8 cellular contexts compared by ENCODE assay signal in the genomic region with DNA sequence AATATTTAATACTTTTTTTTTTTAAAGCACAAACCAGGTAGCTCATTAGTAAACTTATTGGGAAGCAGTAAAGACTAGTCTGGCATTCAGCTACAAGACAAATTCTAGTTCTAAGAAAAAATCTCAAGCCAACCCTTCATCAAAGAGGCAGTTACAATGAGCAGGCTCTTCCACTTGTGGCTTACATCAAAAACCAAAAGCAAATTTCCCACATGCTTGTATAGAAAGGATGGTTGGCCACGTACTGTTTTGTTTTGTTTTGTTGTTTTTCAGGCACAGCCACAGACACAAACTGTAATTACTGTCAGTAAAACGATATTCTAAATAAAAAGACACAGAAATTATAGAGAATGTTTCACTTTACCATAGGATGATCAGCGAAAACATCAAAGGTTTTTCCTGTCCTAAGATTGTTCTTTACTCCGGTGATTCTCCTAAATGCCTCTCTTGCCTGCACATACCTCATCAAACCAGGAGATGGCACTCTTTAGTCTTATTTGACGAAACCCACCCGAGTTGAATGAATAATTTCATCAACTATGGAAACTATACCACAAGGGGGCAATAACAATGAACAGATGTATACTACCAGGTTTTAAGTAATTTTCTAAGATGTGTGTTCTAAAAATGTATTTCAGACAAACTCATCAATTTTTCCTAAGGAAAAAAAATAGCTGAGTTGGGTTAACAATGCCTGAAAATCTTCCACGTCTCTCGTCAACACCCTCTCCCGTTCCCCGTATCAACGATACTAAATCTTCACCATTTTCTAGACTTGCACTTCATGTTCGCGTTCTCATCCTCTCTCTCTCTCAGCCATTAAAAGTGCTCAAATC. TPM values are rescaled to one million over a fixed set of nuclear protein-coding genes. Genes with fewer than 3 reads are reported as not detected.
DNase-seq lines count a peak whose midpoint lies in the region; ATAC-seq and TF ChIP-seq lines count a peak whose summit lies in the region.

No MANE protein-coding gene starts in this region.

- DNase-seq in AG08395 (ENCODE audit: low spot score) (peak; percentile 79), HK-2 (ENCODE audit: unreplicated experiment) (peak; percentile 43), NCI-H69 (lab: John Stamatoyannopoulos, UW) (peak; percentile 76), epithelial cell of prostate (ENCODE audit: low read depth, low spot score) (peak; percentile 16), myocyte (ENCODE audit: low read depth) (peak; percentile 85), tibial nerve (ENCODE audit: low spot score in 2 of 2) (peak in 1 of 2 donors; percentile 92)
- peak; percentile 68 for DNase-seq in activated CD8-positive, alpha-beta T cell treated with anti-CD3 and anti-CD28 coated beads for 36 hours

- intact Hi-C loops in activated CD8-positive, alpha-beta T cell treated with anti-CD3 and anti-CD28 coated beads for 36 hours (cut with micrococcal nuclease), result loop anchor here (1.0 to 2.0 kb wide), 2 partner anchors 102 to 136 kb away; partner anchors contain the start of gene DIPK1A

- peaks cover 9% of the 10 kb centered on the region for H3K36me3 Mint-ChIP-seq in activated CD8-positive, alpha-beta T cell treated with anti-CD3 and anti-CD28 coated beads for 36 hours (ENCODE audit: low read depth)

- TF ChIP-seq EP300 in tibial nerve (IDR thresholded peaks at IDR 0.05), result no peak

- CTCF ChIA-PET in activated CD8-positive, alpha-beta T cell treated with anti-CD3 and anti-CD28 coated beads for 36 hours (lab: Charles Lee), result interaction anchor here (0.6 to 9.2 kb wide), 75 partner anchors 9 to 243 kb away, joined by 3 to 193 read pairs (median 5); partner anchors contain the start of genes DIPK1A, MTF2 and RPL5

- no peaks in the 10 kb centered on the region for H3K36me3 ChIP-seq in tibial nerve

- TF ChIP-seq POLR2A in tibial nerve (IDR thresholded peaks at IDR 0.05), result no peak

- peaks cover 0 to 2% (median 0%) of the 10 kb centered on the region in 4 donors for H3K9me3 ChIP-seq in tibial nerve

- TF ChIP-seq CTCF in activated CD8-positive, alpha-beta T cell treated with anti-CD3 and anti-CD28 coated beads for 36 hours (IDR thresholded peaks at IDR 0.05), result peak; percentile 95
- peak; percentile 88 to 97 (median 94) for TF ChIP-seq CTCF in tibial nerve (IDR thresholded peaks at IDR 0.05)

- 25 to 26% methylated on average over 13 of the region's 13 CpGs for WGBS in tibial nerve, 2 donors

- H3K4me3 Mint-ChIP-seq in activated CD8-positive, alpha-beta T cell treated with anti-CD3 and anti-CD28 coated beads for 36 hours, result peak overlapping the region; percentile 36

- POLR2A ChIA-PET in activated CD8-positive, alpha-beta T cell treated with anti-CD3 and anti-CD28 coated beads for 36 hours (lab: Charles Lee), result interaction anchor here (0.6 to 2.0 kb wide), 4 partner anchors 9 to 135 kb away, joined by 3 to 16 read pairs (median 6); partner anchors contain the start of gene DIPK1A

- no peaks in the 10 kb centered on the region for H3K9me3 Mint-ChIP-seq in activated CD8-positive, alpha-beta T cell treated with anti-CD3 and anti-CD28 coated beads for 36 hours

- no peak overlapping the region for H3K27ac ChIP-seq in epithelial cell of prostate
- H3K27ac ChIP-seq in tibial nerve, result no peak overlapping the region

- no peaks in the 10 kb centered on the region for H3K27me3 Mint-ChIP-seq in activated CD8-positive, alpha-beta T cell treated with anti-CD3 and anti-CD28 coated beads for 36 hours

- peak; percentile 85 for ATAC-seq in GM18499 (IDR thresholded peaks at IDR 0.05; ENCODE audit: insufficient read depth, unreplicated experiment)
- peak; percentile 95 for ATAC-seq in activated CD8-positive, alpha-beta T cell treated with anti-CD3 and anti-CD28 coated beads for 36 hours

- H3K27ac Mint-ChIP-seq in activated CD8-positive, alpha-beta T cell treated with anti-CD3 and anti-CD28 coated beads for 36 hours, result peak overlapping the region; percentile 63

- peaks cover 20% of the 10 kb centered on the region for H3K4me1 Mint-ChIP-seq in activated CD8-positive, alpha-beta T cell treated with anti-CD3 and anti-CD28 coated beads for 36 hours (ENCODE audit: low read depth)

- H3K4me1 ChIP-seq in tibial nerve, result peaks cover 0 to 6% (median 3%) of the 10 kb centered on the region in 4 donors

- H3K27me3 ChIP-seq in tibial nerve, result no peaks in the 10 kb centered on the region

- peak overlapping the region in 2 of 4 donors; percentile 20 to 21 for H3K4me3 ChIP-seq in tibial nerve

RNA-seq across cellular contexts. Expression of gene RPL5, which starts 26.9 kb away (rescaled TPM):
- total RNA-seq in activated CD8-positive, alpha-beta T cell treated with anti-CD3 and anti-CD28 coated beads for 36 hours, result 1,000 to 10,000 TPM; 1,782 to 1,792 TPM
- total RNA-seq in myocyte (1,276 and 1,304 TPM in 2 replicates), tibial nerve (1,000 to 10,000 TPM; 1,387 to 1,574 (median 1,436) TPM)
- polyA plus RNA-seq in myocyte (2012), result 915 TPM
